ENCODE assay signal across 1 cellular context in the genomic region with DNA sequence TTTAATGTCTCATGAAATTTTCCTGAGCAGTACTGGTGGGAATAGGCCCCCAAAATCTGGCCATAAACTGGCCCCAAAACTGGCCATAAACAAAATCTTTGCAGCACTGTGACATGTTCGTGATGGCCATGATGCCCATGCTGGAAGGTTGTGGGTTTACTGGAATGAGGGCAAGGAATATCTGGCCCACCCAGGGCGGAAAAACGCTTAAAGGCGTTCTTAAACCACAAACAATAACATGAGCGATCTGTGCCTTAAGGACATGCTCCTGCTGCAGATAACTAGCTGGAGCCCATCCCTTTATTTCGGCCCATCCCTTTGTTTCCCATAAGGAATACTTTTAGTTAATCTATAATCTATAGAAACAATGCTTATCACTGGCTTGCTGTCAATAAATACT. TPM values are rescaled to one million over a fixed set of nuclear protein-coding genes. Genes with fewer than 3 reads are reported as not detected.
"Had no signal": no experiment of that assay in that cellular context is flagged by ENCODE, and none has a peak within 500 bp of the region (broad histone marks: within the 10 kb centered on the region; RNA-seq: fewer than 3 reads in every experiment).

No MANE protein-coding gene starts in this region.

RNA-seq across cellular contexts. Expression of a gene that starts 50.7 kb away (rescaled TPM):
- total RNA-seq: HepG2 had no signal
